9 cellular contexts compared by ENCODE assay signal in the genomic region with DNA sequence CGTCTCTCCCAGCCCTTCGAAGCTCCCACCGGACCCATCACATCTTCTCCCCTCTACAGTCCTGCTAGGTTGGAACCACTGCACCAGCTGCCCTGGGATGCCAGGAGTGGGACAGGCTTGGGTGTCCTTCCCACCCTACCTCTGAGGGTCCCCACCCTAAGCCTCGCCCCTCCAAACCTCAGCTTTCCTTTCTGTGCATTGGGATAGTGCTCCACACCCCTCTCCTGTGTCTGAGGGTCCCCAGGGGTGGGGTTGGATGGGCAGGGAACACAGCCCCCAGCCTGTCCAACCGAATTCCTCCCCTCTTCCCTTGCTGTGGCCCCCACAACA. TPM values are rescaled to one million over a fixed set of nuclear protein-coding genes. Genes with fewer than 3 reads are reported as not detected.
A peak's percentile ranks its signal among the peaks of the same experiment; 100 is the strongest.
DNase-seq lines count a peak whose midpoint lies in the region; ATAC-seq, FAIRE-seq and TF ChIP-seq lines count a peak whose summit lies in the region.
"Had no signal": no experiment of that assay in that cellular context is flagged by ENCODE, and none has a peak within 500 bp of the region (broad histone marks: within the 10 kb centered on the region; RNA-seq: fewer than 3 reads in every experiment).

No MANE protein-coding gene starts in this region.

- H3K36me3 ChIP-seq in SK-N-SH (replicated peaks in 1 of 2; ENCODE audit: control insufficient read depth in 1 of 2, insufficient read depth in 2 of 2, low read length in 1 of 2), result no peaks in the 10 kb centered on the region
- H3K36me3 ChIP-seq in HepG2 (replicated peaks in 1 of 2; ENCODE audit: control insufficient read depth in 1 of 2, insufficient read depth in 2 of 2, low read length in 2 of 2), result no peaks in the 10 kb centered on the region; a peak in 2 of 5 replicates

- TF ChIP-seq CTCF in SK-N-SH (IDR thresholded peaks at IDR 0.05) (no peak), HepG2 (CRISPR knock-in tag; IDR thresholded peaks at IDR 0.05) (no peak)

- H3K4me1 Mint-ChIP-seq in activated T-helper 1 cell treated with anti-CD3 and anti-CD28 coated beads, Interleukin-12 subunit alpha, Interleukin-12 subunit beta, Interleukin-2, Interleukin-4 antibody, amounts not matched to agents 30 ng/mL and 10 ng/mL and 1 ng/mL, durations not matched to agents 14 hours and 24 hours and 36 hours (ENCODE audit: low read depth), result peaks cover 43% of the 10 kb centered on the region
- peaks cover 70% of the 10 kb centered on the region for H3K4me1 Mint-ChIP-seq in stimulated activated naive CD8-positive, alpha-beta T cell treated with anti-CD3 and anti-CD28 coated beads, Interleukin-15, amount 100 ng/mL, for 72 hours

- intact Hi-C loops in activated T-helper 1 cell treated with anti-CD3 and anti-CD28 coated beads, Interleukin-12 subunit alpha, Interleukin-12 subunit beta, Interleukin-2, Interleukin-4 antibody, amounts not matched to agents 30 ng/mL and 10 ng/mL and 1 ng/mL, durations not matched to agents 14 hours and 24 hours and 36 hours (cut with micrococcal nuclease), result no loop called here
- intact Hi-C loops in HepG2 (cut with micrococcal nuclease; ENCODE audit: unreplicated experiment), result no loop called here

- 79% methylated on average over 5 of the region's 5 CpGs for WGBS in SK-N-SH (ENCODE audit: low lambda C conversion rate)
- 32% methylated on average over 5 of the region's 5 CpGs for WGBS in HepG2 (ENCODE audit: low lambda C conversion rate)

- TF ChIP-seq EP300 in SK-N-SH (IDR thresholded peaks at IDR 0.05; ENCODE audit: borderline replicate concordance in 1 of 2, low read depth in 1 of 2, low read length in 1 of 2) (no peak), HepG2 (IDR thresholded peaks at IDR 0.05; ENCODE audit: low read depth in 2 of 2, low read length in 2 of 2) (no peak), HepG2 (CRISPR knock-in tag; IDR thresholded peaks at IDR 0.05; ENCODE audit: borderline replicate concordance) (no peak)

- H3K9me3 Mint-ChIP-seq in activated T-helper 1 cell treated with anti-CD3 and anti-CD28 coated beads, Interleukin-12 subunit alpha, Interleukin-12 subunit beta, Interleukin-2, Interleukin-4 antibody, amounts not matched to agents 30 ng/mL and 10 ng/mL and 1 ng/mL, durations not matched to agents 14 hours and 24 hours and 36 hours, result no peaks in the 10 kb centered on the region
- no peaks in the 10 kb centered on the region for H3K9me3 Mint-ChIP-seq in stimulated activated naive CD8-positive, alpha-beta T cell treated with anti-CD3 and anti-CD28 coated beads, Interleukin-15, amount 100 ng/mL, for 72 hours

- H2AFZ ChIP-seq in SK-N-SH (ENCODE audit: low read depth), result no peak overlapping the region
- H2AFZ ChIP-seq in HepG2 (ENCODE audit: low read length), result no peak overlapping the region

- CTCF ChIA-PET in SK-N-SH (lab: Yijun Ruan, JAX), result interaction anchor here (11.9 kb wide), 1 partner anchor 23 kb away, joined by 92 read pairs; no protein-coding TSS in a partner anchor
- CTCF ChIA-PET in HepG2 (lab: Yijun Ruan, JAX; ENCODE audit: low intra/inter-chr PET ratio, low total read pairs), result no interaction called here

- H3K27me3 ChIP-seq in SK-N-SH (ENCODE audit: insufficient read depth) (no peaks in the 10 kb centered on the region), HepG2 (ENCODE audit: control insufficient read depth in 1 of 2, insufficient read depth in 2 of 2, low read length in 2 of 2) (no peaks in the 10 kb centered on the region; a peak in 1 of 5 replicates)

- TF ChIP-seq POLR2A in HepG2 (IDR thresholded peaks at IDR 0.05; ENCODE audit: insufficient read depth in 1 of 2, low read depth in 2 of 2, low read length in 2 of 2), result no peak

- no peaks in the 10 kb centered on the region for H4K20me1 ChIP-seq in SK-N-SH (ENCODE audit: insufficient read depth)
- no peaks in the 10 kb centered on the region for H4K20me1 ChIP-seq in HepG2 (ENCODE audit: insufficient read depth, low read length)

- no TSS peak for BruUV-seq in HepG2 (replicated peaks; lab: Mats Ljungman, UMichigan)

- H3K27me3 Mint-ChIP-seq in activated T-helper 1 cell treated with anti-CD3 and anti-CD28 coated beads, Interleukin-12 subunit alpha, Interleukin-12 subunit beta, Interleukin-2, Interleukin-4 antibody, amounts not matched to agents 30 ng/mL and 10 ng/mL and 1 ng/mL, durations not matched to agents 14 hours and 24 hours and 36 hours (ENCODE audit: insufficient read depth), result no peaks in the 10 kb centered on the region
- H3K27me3 Mint-ChIP-seq in stimulated activated naive CD8-positive, alpha-beta T cell treated with anti-CD3 and anti-CD28 coated beads, Interleukin-15, amount 100 ng/mL, for 72 hours, result peaks cover 11% of the 10 kb centered on the region

- H3K9ac ChIP-seq in SK-N-SH (no peak overlapping the region), HepG2 (ENCODE audit: insufficient read depth, low read depth, low read length) (peak overlapping the region; percentile 29; the same call in 1 of the 2 replicates)

- no peak for ATAC-seq in SK-N-SH treated with all-trans-retinoic acid at 6 μM for 48 hours
- peak; percentile 8; the same call in 2 of the 3 replicates for ATAC-seq in HepG2
- no peak for ATAC-seq in stimulated activated naive CD8-positive, alpha-beta T cell treated with anti-CD3 and anti-CD28 coated beads, Interleukin-15, amount 100 ng/mL, for 72 hours
- ATAC-seq in HG03457 (IDR thresholded peaks at IDR 0.05; ENCODE audit: unreplicated experiment), result no peak
- no peak for ATAC-seq in GM18907 (IDR thresholded peaks at IDR 0.05; ENCODE audit: unreplicated experiment)

- H3K4me3 ChIP-seq in SK-N-SH (ENCODE audit: low read depth in 2 of 2, low read length in 1 of 2) (no peak overlapping the region), HepG2 (replicated peaks in 1 of 3; ENCODE audit: insufficient read depth in 1 of 3, low read depth in 2 of 3, low read length in 3 of 3) (peak overlapping the region; percentile 71 to 97 (median 79); a peak in 3 of 6 replicates)

- H3K9me2 ChIP-seq in SK-N-SH, result no peaks in the 10 kb centered on the region

- H3K27ac ChIP-seq in SK-N-SH (ENCODE audit: low read depth in 2 of 2, low read length in 1 of 2), result peak overlapping the region in 1 of 2 experiments; percentile 91; a peak in 1 of 4 replicates
- peak overlapping the region; percentile 95 for H3K27ac ChIP-seq in HepG2 (ENCODE audit: extremely low read length, insufficient read depth, low read length)

- H3F3A ChIP-seq in SK-N-SH (replicated peaks; ENCODE audit: insufficient read depth), result peaks cover 23% of the 10 kb centered on the region

- FAIRE-seq in HepG2 (lab: Jason Lieb, UNC), result no peak

- DNase-seq in SK-N-SH (no peak), HepG2 (ENCODE audit: low spot score) (no peak), MV-4-11 (lab: John Stamatoyannopoulos, UW) (no peak)
- no peak for DNase-seq in activated T-helper 1 cell treated with anti-CD3 and anti-CD28 coated beads, Interleukin-12 subunit alpha, Interleukin-12 subunit beta, Interleukin-2, Interleukin-4 antibody, amounts not matched to agents 30 ng/mL and 10 ng/mL and 1 ng/mL, durations not matched to agents 14 hours and 24 hours and 36 hours (ENCODE audit: low spot score)
- DNase-seq in stimulated activated naive CD8-positive, alpha-beta T cell treated with anti-CD3 and anti-CD28 coated beads, Interleukin-15, amount 100 ng/mL, for 72 hours, result no peak

- H3K27ac Mint-ChIP-seq in activated T-helper 1 cell treated with anti-CD3 and anti-CD28 coated beads, Interleukin-12 subunit alpha, Interleukin-12 subunit beta, Interleukin-2, Interleukin-4 antibody, amounts not matched to agents 30 ng/mL and 10 ng/mL and 1 ng/mL, durations not matched to agents 14 hours and 24 hours and 36 hours, result peak overlapping the region; percentile 72
- peak overlapping the region; percentile 45 to 83 for H3K27ac Mint-ChIP-seq in stimulated activated naive CD8-positive, alpha-beta T cell treated with anti-CD3 and anti-CD28 coated beads, Interleukin-15, amount 100 ng/mL, for 72 hours

- H3K4me3 Mint-ChIP-seq in activated T-helper 1 cell treated with anti-CD3 and anti-CD28 coated beads, Interleukin-12 subunit alpha, Interleukin-12 subunit beta, Interleukin-2, Interleukin-4 antibody, amounts not matched to agents 30 ng/mL and 10 ng/mL and 1 ng/mL, durations not matched to agents 14 hours and 24 hours and 36 hours, result peak overlapping the region; percentile 32
- H3K4me3 Mint-ChIP-seq in stimulated activated naive CD8-positive, alpha-beta T cell treated with anti-CD3 and anti-CD28 coated beads, Interleukin-15, amount 100 ng/mL, for 72 hours, result peak overlapping the region; percentile 80 to 93

- in situ Hi-C loops in HepG2 (cut with HindIII; ENCODE audit: extremely low pct_ligation_motif_present, low pct_unique_long_range_greater_than_20kb), result no loop called here

- H3K4me1 ChIP-seq in SK-N-SH (ENCODE audit: control insufficient read depth in 1 of 2, insufficient read depth in 2 of 2, low read depth in 1 of 2, low read length in 1 of 2), result peaks cover 8 to 19% of the 10 kb centered on the region in 2 experiments; a peak in 3 of 4 replicates
- H3K4me1 ChIP-seq in HepG2 (ENCODE audit: insufficient read depth, low read length), result peaks cover 82% of the 10 kb centered on the region

- TF ChIP-seq RAD21 in SK-N-SH (IDR thresholded peaks at IDR 0.05; ENCODE audit: low read length) (no peak), HepG2 (CRISPR knock-in tag; IDR thresholded peaks at IDR 0.05) (no peak)

- H3K79me2 ChIP-seq in SK-N-SH (ENCODE audit: insufficient read depth) (peaks cover 26% of the 10 kb centered on the region), HepG2 (ENCODE audit: insufficient read depth, low read length) (peaks cover 16% of the 10 kb centered on the region)

- POLR2A ChIA-PET in SK-N-SH (lab: Yijun Ruan, JAX), result no interaction called here
- POLR2A ChIA-PET in HepG2 (lab: Yijun Ruan, JAX), result no interaction called here

- H3K36me3 Mint-ChIP-seq in activated T-helper 1 cell treated with anti-CD3 and anti-CD28 coated beads, Interleukin-12 subunit alpha, Interleukin-12 subunit beta, Interleukin-2, Interleukin-4 antibody, amounts not matched to agents 30 ng/mL and 10 ng/mL and 1 ng/mL, durations not matched to agents 14 hours and 24 hours and 36 hours (ENCODE audit: low read depth), result peaks cover 20% of the 10 kb centered on the region

- H3K9me3 ChIP-seq in SK-N-SH, result no peaks in the 10 kb centered on the region
- no peaks in the 10 kb centered on the region for H3K9me3 ChIP-seq in HepG2 (ENCODE audit: low read length)

- peak overlapping the region; percentile 95; the same call in 1 of the 2 replicates for H3K4me2 ChIP-seq in SK-N-SH
- H3K4me2 ChIP-seq in HepG2 (ENCODE audit: low read depth, low read length), result peak overlapping the region; percentile 87

RNA-seq across cellular contexts. Expression of a gene that starts 1.9 kb away (rescaled TPM):
- polyA plus RNA-seq in SK-N-SH (2012; rRNA removed) (7.5 and 19.2 TPM in 2 replicates), HepG2 (2011; rRNA removed) (2.3 and 2.6 TPM in 2 replicates)
- 8.9 and 12.7 TPM in 2 replicates for polyA plus RNA-seq in SK-N-SH (2012; cell fraction: cytosol; rRNA removed)
- 49.3 and 90.0 TPM in 2 replicates for polyA plus RNA-seq in SK-N-SH (2012; cell fraction: nucleus; rRNA removed)
- total RNA-seq in activated T-helper 1 cell treated with anti-CD3 and anti-CD28 coated beads, Interleukin-12 subunit alpha, Interleukin-12 subunit beta, Interleukin-2, Interleukin-4 antibody, amounts not matched to agents 30 ng/mL and 10 ng/mL and 1 ng/mL, durations not matched to agents 14 hours and 24 hours and 36 hours, result 67.2 and 74.6 TPM in 2 replicates
- 2.0 and 4.0 TPM in 2 replicates for total RNA-seq in HepG2 (2016; rRNA removed; fragmentation: Illumina TruSeq; extraction: Trizol)
- total RNA-seq in HepG2 (2016; cell fraction: cytosol; rRNA removed; fragmentation: Illumina TruSeq; extraction: Trizol; ENCODE audit: low read depth), result 4.5 and 8.9 TPM in 2 replicates
- 1.9 and 4.2 TPM in 2 replicates for total RNA-seq in HepG2 (2016; cell fraction: insoluble cytoplasmic fraction; rRNA removed; fragmentation: Illumina TruSeq; extraction: Trizol)
- total RNA-seq in HepG2 (2016; cell fraction: membrane; rRNA removed; fragmentation: Illumina TruSeq; extraction: Trizol), result 8.2 and 10.1 TPM in 2 replicates
- 3.1 and 4.6 TPM in 2 replicates for total RNA-seq in HepG2 (2016; cell fraction: nucleus; rRNA removed; fragmentation: Illumina TruSeq; extraction: Trizol)
- 1.8 and 3.4 TPM in 2 replicates for polyA plus RNA-seq in HepG2 (2011; cell fraction: cytosol; rRNA removed)
- polyA plus RNA-seq in HepG2 (2011; cell fraction: nucleus; rRNA removed), result 23.1 and 29.5 TPM in 2 replicates
- polyA plus RNA-seq in HepG2 (2012), result 6.8 and 9.9 TPM in 2 replicates
- 13.0 TPM in 2 replicates for polyA plus RNA-seq in HepG2 (2016; cell fraction: cytosol; fragmentation: Illumina TruSeq; extraction: Trizol; ENCODE audit: low read depth)
- 8.2 and 12.0 TPM in 2 replicates for polyA plus RNA-seq in HepG2 (2016; cell fraction: insoluble cytoplasmic fraction; fragmentation: Illumina TruSeq; extraction: Trizol; ENCODE audit: low read depth)
- polyA plus RNA-seq in HepG2 (2016; cell fraction: membrane; fragmentation: Illumina TruSeq; extraction: Trizol; ENCODE audit: low read depth), result 18.9 and 20.6 TPM in 2 replicates
- 17.9 and 18.7 TPM in 2 replicates for polyA plus RNA-seq in HepG2 (2016; cell fraction: nucleus; fragmentation: Illumina TruSeq; extraction: Trizol; ENCODE audit: insufficient read depth, low read depth)
- polyA minus RNA-seq in HepG2 (2011; rRNA and poly(A)+ RNA removed; ENCODE audit: low replicate concordance), result 5.3 and 5.6 TPM in 2 replicates
- 4.7 and 5.7 TPM in 2 replicates for polyA minus RNA-seq in HepG2 (2011; cell fraction: cytosol; rRNA and poly(A)+ RNA removed)
- 3.2 and 4.1 TPM in 2 replicates for polyA minus RNA-seq in HepG2 (2011; cell fraction: nucleus; rRNA and poly(A)+ RNA removed)

RNA-seq across cellular contexts. Expression of a gene that starts 31.1 kb away (rescaled TPM):
- polyA plus RNA-seq in SK-N-SH (2012; rRNA removed) (not detected in 2 replicates), HepG2 (2011; rRNA removed) (2.6 and 4.3 TPM in 2 replicates)
- polyA plus RNA-seq in SK-N-SH (2012; cell fraction: cytosol; rRNA removed), result not detected in 2 replicates
- 0.04 TPM in 1 of 2 replicates, not detected in the other for polyA plus RNA-seq in SK-N-SH (2012; cell fraction: nucleus; rRNA removed)
- not detected in 2 replicates for total RNA-seq in activated T-helper 1 cell treated with anti-CD3 and anti-CD28 coated beads, Interleukin-12 subunit alpha, Interleukin-12 subunit beta, Interleukin-2, Interleukin-4 antibody, amounts not matched to agents 30 ng/mL and 10 ng/mL and 1 ng/mL, durations not matched to agents 14 hours and 24 hours and 36 hours
- total RNA-seq in HepG2 (2016; rRNA removed; fragmentation: Illumina TruSeq; extraction: Trizol), result 1.1 and 1.8 TPM in 2 replicates
- total RNA-seq in HepG2 (2016; cell fraction: cytosol; rRNA removed; fragmentation: Illumina TruSeq; extraction: Trizol; ENCODE audit: low read depth), result 0.81 and 0.97 TPM in 2 replicates
- total RNA-seq in HepG2 (2016; cell fraction: insoluble cytoplasmic fraction; rRNA removed; fragmentation: Illumina TruSeq; extraction: Trizol), result 0.91 and 1.8 TPM in 2 replicates
- total RNA-seq in HepG2 (2016; cell fraction: membrane; rRNA removed; fragmentation: Illumina TruSeq; extraction: Trizol), result 1.1 and 1.2 TPM in 2 replicates
- total RNA-seq in HepG2 (2016; cell fraction: nucleus; rRNA removed; fragmentation: Illumina TruSeq; extraction: Trizol), result 1.6 and 2.7 TPM in 2 replicates
- 1.4 and 2.1 TPM in 2 replicates for polyA plus RNA-seq in HepG2 (2011; cell fraction: cytosol; rRNA removed)
- polyA plus RNA-seq in HepG2 (2011; cell fraction: nucleus; rRNA removed), result 13.9 and 14.3 TPM in 2 replicates
- polyA plus RNA-seq in HepG2 (2012), result 1.8 and 2.3 TPM in 2 replicates
- polyA plus RNA-seq in HepG2 (2016; cell fraction: cytosol; fragmentation: Illumina TruSeq; extraction: Trizol; ENCODE audit: low read depth), result 0.87 and 0.89 TPM in 2 replicates
- 1.1 and 1.9 TPM in 2 replicates for polyA plus RNA-seq in HepG2 (2016; cell fraction: insoluble cytoplasmic fraction; fragmentation: Illumina TruSeq; extraction: Trizol; ENCODE audit: low read depth)
- polyA plus RNA-seq in HepG2 (2016; cell fraction: membrane; fragmentation: Illumina TruSeq; extraction: Trizol; ENCODE audit: low read depth), result 0.50 and 0.61 TPM in 2 replicates
- 4.5 and 5.6 TPM in 2 replicates for polyA plus RNA-seq in HepG2 (2016; cell fraction: nucleus; fragmentation: Illumina TruSeq; extraction: Trizol; ENCODE audit: insufficient read depth, low read depth)
- polyA minus RNA-seq in HepG2 (2011; rRNA and poly(A)+ RNA removed; ENCODE audit: low replicate concordance), result 0.33 and 11.2 TPM in 2 replicates
- 1.4 and 2.2 TPM in 2 replicates for polyA minus RNA-seq in HepG2 (2011; cell fraction: cytosol; rRNA and poly(A)+ RNA removed)
- 3.9 and 5.8 TPM in 2 replicates for polyA minus RNA-seq in HepG2 (2011; cell fraction: nucleus; rRNA and poly(A)+ RNA removed)
- total RNA-seq: A172 had no signal

RNA-seq across cellular contexts. Expression of a gene that starts 47.6 kb away (rescaled TPM):
- polyA plus RNA-seq in SK-N-SH (2012; rRNA removed) (not detected in 2 replicates), HepG2 (2011; rRNA removed) (not detected in 2 replicates)
- not detected in 2 replicates for polyA plus RNA-seq in SK-N-SH (2012; cell fraction: cytosol; rRNA removed)
- polyA plus RNA-seq in SK-N-SH (2012; cell fraction: nucleus; rRNA removed), result 0.04 TPM in 1 of 2 replicates, not detected in the other
- not detected in 2 replicates for total RNA-seq in activated T-helper 1 cell treated with anti-CD3 and anti-CD28 coated beads, Interleukin-12 subunit alpha, Interleukin-12 subunit beta, Interleukin-2, Interleukin-4 antibody, amounts not matched to agents 30 ng/mL and 10 ng/mL and 1 ng/mL, durations not matched to agents 14 hours and 24 hours and 36 hours
- total RNA-seq in HepG2 (2016; rRNA removed; fragmentation: Illumina TruSeq; extraction: Trizol), result not detected in 2 replicates
- total RNA-seq in HepG2 (2016; cell fraction: cytosol; rRNA removed; fragmentation: Illumina TruSeq; extraction: Trizol; ENCODE audit: low read depth), result not detected in 2 replicates
- total RNA-seq in HepG2 (2016; cell fraction: insoluble cytoplasmic fraction; rRNA removed; fragmentation: Illumina TruSeq; extraction: Trizol), result not detected in 2 replicates
- total RNA-seq in HepG2 (2016; cell fraction: membrane; rRNA removed; fragmentation: Illumina TruSeq; extraction: Trizol), result not detected in 2 replicates
- not detected in 2 replicates for total RNA-seq in HepG2 (2016; cell fraction: nucleus; rRNA removed; fragmentation: Illumina TruSeq; extraction: Trizol)
- polyA plus RNA-seq in HepG2 (2011; cell fraction: cytosol; rRNA removed), result not detected in 2 replicates
- polyA plus RNA-seq in HepG2 (2011; cell fraction: nucleus; rRNA removed), result not detected in 2 replicates
- polyA plus RNA-seq in HepG2 (2012), result not detected in 2 replicates
- not detected in 2 replicates for polyA plus RNA-seq in HepG2 (2016; cell fraction: cytosol; fragmentation: Illumina TruSeq; extraction: Trizol; ENCODE audit: low read depth)
- not detected in 2 replicates for polyA plus RNA-seq in HepG2 (2016; cell fraction: insoluble cytoplasmic fraction; fragmentation: Illumina TruSeq; extraction: Trizol; ENCODE audit: low read depth)
- polyA plus RNA-seq in HepG2 (2016; cell fraction: membrane; fragmentation: Illumina TruSeq; extraction: Trizol; ENCODE audit: low read depth), result not detected in 2 replicates
- polyA plus RNA-seq in HepG2 (2016; cell fraction: nucleus; fragmentation: Illumina TruSeq; extraction: Trizol; ENCODE audit: insufficient read depth, low read depth), result not detected in 2 replicates
- polyA minus RNA-seq in HepG2 (2011; rRNA and poly(A)+ RNA removed; ENCODE audit: low replicate concordance), result not detected in 2 replicates
- polyA minus RNA-seq in HepG2 (2011; cell fraction: cytosol; rRNA and poly(A)+ RNA removed), result not detected in 2 replicates
- polyA minus RNA-seq in HepG2 (2011; cell fraction: nucleus; rRNA and poly(A)+ RNA removed), result not detected in 2 replicates
- total RNA-seq: A172 had no signal

Comparison
In these comparisons a context has a peak if more than half of its experiments do, and no peak if none do; other contexts are left out.
1. H3K4me3 ChIP-seq: peak in HepG2 (3 of 3); none in SK-N-SH (0 of 2).